Comparison of ENCODE assay signal across 9 cellular contexts in genomic region chr2:114293355-114293754, GRCh38.
"Had no signal": no experiment of that assay in that cellular context is flagged by ENCODE, and none has a peak within 500 bp of the region (broad histone marks: within the 10 kb centered on the region; RNA-seq: fewer than 3 reads in every experiment).

No MANE protein-coding gene starts in this region.

- DNase-seq: GOT3, H9, HCEC 1CT, IMR-90, Karpas-422, KBM-7 had no signal

- H3K9ac ChIP-seq: KMS-11 had no signal

- H3K27ac ChIP-seq: KMS-11 had no signal

- H3K4me2 ChIP-seq: KMS-11 had no signal

- FAIRE-seq: H54, HTR-8/SVneo had no signal
